ENCODE assay signal across 8 cellular contexts in the genomic region with DNA sequence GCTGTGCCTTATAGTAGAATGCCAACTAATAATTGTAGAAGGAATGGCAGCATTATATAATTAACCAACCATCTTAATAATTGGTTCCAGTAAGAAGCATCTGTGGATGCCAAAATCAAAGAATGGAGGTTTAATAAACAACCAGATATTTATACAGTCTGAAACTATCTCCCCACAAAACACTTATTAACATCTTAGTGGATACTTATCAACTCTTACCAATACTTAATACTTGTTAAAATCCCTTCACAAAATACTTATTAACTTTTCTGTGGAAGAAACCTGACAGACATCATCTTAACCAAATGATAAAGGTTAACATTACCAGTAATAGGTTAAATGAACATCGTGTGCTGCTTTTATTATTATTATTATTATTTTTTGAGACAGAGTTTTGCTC.
"Had no signal": no experiment of that assay in that cellular context is flagged by ENCODE, and none has a peak within 500 bp of the region (broad histone marks: within the 10 kb centered on the region; RNA-seq: fewer than 3 reads in every experiment).

No MANE protein-coding gene starts in this region.

- DNase-seq: GM23248, GOT3, H9, HCEC 1CT, KBM-7 had no signal

- H3K27ac ChIP-seq: GM23248, HL-60, KMS-11 had no signal

- ATAC-seq: HepG2 had no signal

- H3K4me3 ChIP-seq: GM23248 had no signal

- FAIRE-seq: HepG2 had no signal
